In the genomic region with DNA sequence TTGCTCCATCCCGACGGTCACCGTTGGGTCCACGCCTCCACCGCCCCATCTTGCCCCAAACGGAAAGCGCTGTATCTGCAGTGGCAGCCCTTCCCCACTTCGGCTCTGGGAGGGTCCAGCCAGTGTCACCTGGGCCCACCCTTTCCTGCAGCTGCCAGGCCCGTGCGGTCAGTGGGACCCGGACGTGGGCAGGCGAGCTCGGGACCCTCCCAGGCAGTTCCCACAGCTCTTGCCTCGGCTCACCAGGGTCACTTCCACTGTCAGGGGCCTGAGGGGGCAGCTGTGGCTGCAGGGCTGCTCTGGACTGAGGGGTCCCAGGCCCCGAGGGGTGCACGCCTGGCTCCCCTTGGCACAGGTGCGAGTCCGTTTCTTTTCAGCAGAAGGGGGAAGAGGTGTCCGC, we compare ENCODE assay signal across 15 cellular contexts.
"Had no signal": no experiment of that assay in that cellular context is flagged by ENCODE, and none has a peak within 500 bp of the region (broad histone marks: within the 10 kb centered on the region; RNA-seq: fewer than 3 reads in every experiment).

No MANE protein-coding gene starts in this region.

- H3K9me3 ChIP-seq: ascending aorta, colonic mucosa, gastrocnemius medialis, lower lobe of right lung, ovary, suprapubic skin, upper lobe of left lung had no signal

- H3K4me2 ChIP-seq: hepatocyte had no signal

- H2AFZ ChIP-seq: hepatocyte had no signal

- H3K36me3 ChIP-seq: ovary had no signal

- H3K27me3 ChIP-seq: ascending aorta, colonic mucosa, gastrocnemius medialis, hepatocyte, ovary, suprapubic skin, upper lobe of left lung had no signal

- H3K27ac ChIP-seq: colonic mucosa, gastrocnemius medialis, hepatocyte, lower lobe of right lung, ovary, suprapubic skin, upper lobe of left lung had no signal

- H3K4me3 Mint-ChIP-seq: activated B cell treated with CpG ODN at 0.5 μM for 24 hours; activated CD4-positive, alpha-beta T cell treated with anti-CD3 and anti-CD28 coated beads, Interleukin-2, amount 10 ng/mL, durations not matched to agents 24 days and 14 days; natural killer cell had no signal

- H3K27ac Mint-ChIP-seq: activated CD4-positive, alpha-beta T cell treated with anti-CD3 and anti-CD28 coated beads, Interleukin-2, amount 10 ng/mL, durations not matched to agents 24 days and 14 days had no signal

- H3K4me3 ChIP-seq: ascending aorta, colonic mucosa, gastrocnemius medialis, hepatocyte, lower lobe of right lung, ovary, suprapubic skin, upper lobe of left lung had no signal

- H3K9me3 Mint-ChIP-seq: activated B cell treated with CpG ODN at 0.5 μM for 24 hours; activated CD4-positive, alpha-beta T cell treated with anti-CD3 and anti-CD28 coated beads, Interleukin-2, amount 10 ng/mL, durations not matched to agents 24 days and 14 days; natural killer cell had no signal

- H3K27me3 Mint-ChIP-seq: activated B cell treated with CpG ODN at 0.5 μM for 24 hours; activated CD4-positive, alpha-beta T cell treated with anti-CD3 and anti-CD28 coated beads, Interleukin-2, amount 10 ng/mL, durations not matched to agents 24 days and 14 days had no signal

- ATAC-seq: gastrocnemius medialis, lower lobe of right lung, natural killer cell had no signal

- DNase-seq: activated B cell treated with CpG ODN at 0.5 μM for 24 hours; activated CD4-positive, alpha-beta T cell treated with anti-CD3 and anti-CD28 coated beads, Interleukin-2, amount 10 ng/mL, durations not matched to agents 24 days and 14 days; activated gamma-delta T cell; colonic mucosa; effector CD4-positive, alpha-beta T cell; gastrocnemius medialis; lower lobe of right lung; natural killer cell; ovary; stimulated activated CD4-positive, alpha-beta T cell treated with anti-CD3 and anti-CD28 coated beads, Interleukin-2, amount 100 ng/mL, for 48 hours; stimulated activated naive CD4-positive, alpha-beta T cell treated with Interleukin-2 at 50 U/mL for 16 hours had no signal
